ENCODE assay signal across 24 cellular contexts in genomic region chr3:127037423-127037841, GRCh38. TPM values are rescaled to one million over a fixed set of nuclear protein-coding genes. Genes with fewer than 3 reads are reported as not detected.
A peak's percentile ranks its signal among the peaks of the same experiment; 100 is the strongest.
DNase-seq lines count a peak whose midpoint lies in the region; ATAC-seq and TF ChIP-seq lines count a peak whose summit lies in the region.
"Had no signal": no experiment of that assay in that cellular context is flagged by ENCODE, and none has a peak within 500 bp of the region (broad histone marks: within the 10 kb centered on the region; RNA-seq: fewer than 3 reads in every experiment).

No MANE protein-coding gene starts in this region.

- H3K4me3 Mint-ChIP-seq in endothelial cell (ENCODE audit: unreplicated experiment) = no peak overlapping the region
- H3K4me3 Mint-ChIP-seq: activated CD4-positive, alpha-beta T cell treated with anti-CD3 and anti-CD28 coated beads for 36 hours; activated CD8-positive, alpha-beta T cell treated with anti-CD3 and anti-CD28 coated beads, Interleukin-2, amount 10 ng/mL, durations not matched to agents 7 days and 5 days; activated naive CD8-positive, alpha-beta T cell treated with anti-CD3 and anti-CD28 coated beads for 36 hours; dendritic cell treated with granulocyte-macrophage colony-stimulating factor and Interleukin-4, amounts not matched to agents 40 ng/mL and 50 ng/mL, for 4 days had no signal

- ATAC-seq in heart left ventricle = no peak
- no peak for ATAC-seq in lower lobe of right lung
- ATAC-seq in HG02798 (IDR thresholded peaks at IDR 0.05; ENCODE audit: poor library complexity, unreplicated experiment) = no peak
- ATAC-seq in GM21723 (IDR thresholded peaks at IDR 0.05; ENCODE audit: unreplicated experiment) = no peak
- ATAC-seq: activated CD4-positive, alpha-beta T cell treated with anti-CD3 and anti-CD28 coated beads for 36 hours; activated CD8-positive, alpha-beta T cell treated with anti-CD3 and anti-CD28 coated beads, Interleukin-2, amount 10 ng/mL, durations not matched to agents 7 days and 5 days had no signal

- H3K4me1 ChIP-seq in heart left ventricle = no peaks in the 10 kb centered on the region
- no peaks in the 10 kb centered on the region for H3K4me1 ChIP-seq in right atrium auricular region
- H3K4me1 ChIP-seq in lower lobe of right lung = peaks cover 12% of the 10 kb centered on the region
- no peaks in the 10 kb centered on the region for H3K4me1 ChIP-seq in testis

- no peaks in the 10 kb centered on the region for H3K4me1 Mint-ChIP-seq in endothelial cell (ENCODE audit: unreplicated experiment)
- H3K4me1 Mint-ChIP-seq: activated CD4-positive, alpha-beta T cell treated with anti-CD3 and anti-CD28 coated beads for 36 hours; activated naive CD8-positive, alpha-beta T cell treated with anti-CD3 and anti-CD28 coated beads for 36 hours had no signal

- 74 to 90% (median 81%) methylated on average over 8 to 11 of the region's 11 CpGs for WGBS in heart left ventricle, 4 donors
- WGBS in testis, 2 donors = 70 to 71% methylated on average over 5 to 11 of the region's 11 CpGs

- H3K27ac ChIP-seq in heart left ventricle (no peak overlapping the region), right atrium auricular region (no peak overlapping the region), angular gyrus (ENCODE audit: low read depth, low read length) (peak overlapping the region; percentile 7), lower lobe of right lung (no peak overlapping the region), testis (no peak overlapping the region)
- H3K27ac ChIP-seq: BLaER1 had no signal

- intact Hi-C loops in heart left ventricle (cut with DNase I) = no loop called here
- intact Hi-C loops in lower lobe of right lung (cut with DNase I) = no loop called here
- intact Hi-C loops in testis (cut with DNase I; ENCODE audit: low total_unique reads) = no loop called here

- peaks cover 5% of the 10 kb centered on the region for H3K27me3 Mint-ChIP-seq in endothelial cell (ENCODE audit: unreplicated experiment)
- H3K27me3 Mint-ChIP-seq: activated CD4-positive, alpha-beta T cell treated with anti-CD3 and anti-CD28 coated beads for 36 hours; activated naive CD8-positive, alpha-beta T cell treated with anti-CD3 and anti-CD28 coated beads for 36 hours had no signal

- DNase-seq in heart left ventricle = peak in 3 of 5 donors; percentile 22 to 40 (median 24)
- no peak for DNase-seq in right atrium auricular region (ENCODE audit: low spot score)
- DNase-seq in lower lobe of right lung = peak; percentile 39
- DNase-seq in testis = peak; percentile 33
- DNase-seq in endothelial cell (ENCODE audit: low spot score) = no peak
- DNase-seq: ACHN; activated CD4-positive, alpha-beta T cell treated with anti-CD3 and anti-CD28 coated beads for 36 hours; activated CD8-positive, alpha-beta T cell treated with anti-CD3 and anti-CD28 coated beads, Interleukin-2, amount 10 ng/mL, durations not matched to agents 7 days and 5 days; activated naive CD8-positive, alpha-beta T cell treated with anti-CD3 and anti-CD28 coated beads for 36 hours; caudate nucleus; COR-L47; KBM-7; NCI-H1105; NCI-H2029; NCI-H2227 treated with DMSO at 0.1 percent for 48 hours; trophoblast cell had no signal

- peaks cover 0 to 4% (median 0%) of the 10 kb centered on the region in 9 donors for H3K27me3 ChIP-seq in heart left ventricle
- no peaks in the 10 kb centered on the region for H3K27me3 ChIP-seq in right atrium auricular region
- no peaks in the 10 kb centered on the region for H3K27me3 ChIP-seq in lower lobe of right lung (ENCODE audit: low read depth)
- H3K27me3 ChIP-seq in testis = no peaks in the 10 kb centered on the region
- H3K27me3 ChIP-seq: ascending aorta, BLaER1 had no signal

- H3K36me3 ChIP-seq in heart left ventricle (peaks cover 0 to 21% (median 15%) of the 10 kb centered on the region in 9 donors), right atrium auricular region (peaks cover 16% of the 10 kb centered on the region), lower lobe of right lung (peaks cover 22% of the 10 kb centered on the region), testis (ENCODE audit: low read depth, missing control alignments) (no peaks in the 10 kb centered on the region)

- H3K27ac Mint-ChIP-seq in endothelial cell (ENCODE audit: unreplicated experiment) = no peak overlapping the region
- H3K27ac Mint-ChIP-seq: activated CD4-positive, alpha-beta T cell treated with anti-CD3 and anti-CD28 coated beads for 36 hours; activated CD8-positive, alpha-beta T cell treated with anti-CD3 and anti-CD28 coated beads, Interleukin-2, amount 10 ng/mL, durations not matched to agents 7 days and 5 days; activated naive CD8-positive, alpha-beta T cell treated with anti-CD3 and anti-CD28 coated beads for 36 hours; activated T-helper 2 cell treated with anti-CD3 and anti-CD28 coated beads, Interferon-gamma antibody, Interleukin-2, Interleukin-4, amounts not matched to agents 10 μg/mL and 5 μg/mL and 100 μg/mL, durations not matched to agents 14 hours and 24 hours and 36 hours had no signal

- H3K9me3 ChIP-seq in heart left ventricle (no peaks in the 10 kb centered on the region), right atrium auricular region (no peaks in the 10 kb centered on the region), lower lobe of right lung (no peaks in the 10 kb centered on the region), testis (no peaks in the 10 kb centered on the region)
- H3K9me3 ChIP-seq: ascending aorta, BLaER1 had no signal

- peaks cover 10% of the 10 kb centered on the region for H3K36me3 Mint-ChIP-seq in endothelial cell (ENCODE audit: low read depth, unreplicated experiment)
- H3K36me3 Mint-ChIP-seq: activated naive CD8-positive, alpha-beta T cell treated with anti-CD3 and anti-CD28 coated beads for 36 hours had no signal

- TF ChIP-seq POLR2A in heart left ventricle (IDR thresholded peaks at IDR 0.05) (no peak), testis (IDR thresholded peaks at IDR 0.05) (no peak)

- TF ChIP-seq CTCF in heart left ventricle (IDR thresholded peaks at IDR 0.05) = no peak
- TF ChIP-seq CTCF in right atrium auricular region (IDR thresholded peaks at IDR 0.05) = no peak
- TF ChIP-seq CTCF in lower lobe of right lung (IDR thresholded peaks at IDR 0.05) = no peak
- no peak for TF ChIP-seq CTCF in testis (IDR thresholded peaks at IDR 0.05)
- TF ChIP-seq CTCF in endothelial cell (IDR thresholded peaks at IDR 0.05; ENCODE audit: unreplicated experiment) = no peak

- no peaks in the 10 kb centered on the region for H3K9me3 Mint-ChIP-seq in endothelial cell (ENCODE audit: unreplicated experiment)
- H3K9me3 Mint-ChIP-seq: activated naive CD8-positive, alpha-beta T cell treated with anti-CD3 and anti-CD28 coated beads for 36 hours; activated T-helper 2 cell treated with anti-CD3 and anti-CD28 coated beads, Interferon-gamma antibody, Interleukin-2, Interleukin-4, amounts not matched to agents 10 μg/mL and 5 μg/mL and 100 μg/mL, durations not matched to agents 14 hours and 24 hours and 36 hours; dendritic cell treated with granulocyte-macrophage colony-stimulating factor and Interleukin-4, amounts not matched to agents 40 ng/mL and 50 ng/mL, for 4 days had no signal

- no peak overlapping the region for H3K4me3 ChIP-seq in heart left ventricle
- H3K4me3 ChIP-seq in right atrium auricular region = no peak overlapping the region
- H3K4me3 ChIP-seq in lower lobe of right lung = no peak overlapping the region
- no peak overlapping the region for H3K4me3 ChIP-seq in testis
- H3K4me3 ChIP-seq: ascending aorta, BLaER1, lung had no signal

RNA-seq across cellular contexts. Expression of gene PLXNA1, which starts 54.5 kb away (rescaled TPM):
- total RNA-seq in heart left ventricle (10 to 100 TPM; 19.5 to 38.8 (median 29.6) TPM), right atrium auricular region (10 to 100 TPM; 22.9 to 23.3 TPM), lower lobe of right lung (48.1 TPM), testis (10 to 100 TPM; 65.8 to 79.7 TPM), endothelial cell (ENCODE audit: unreplicated experiment) (31.8 TPM)
- polyA plus RNA-seq in heart left ventricle (10 to 100 TPM; 14.6 to 30.4 TPM), testis (ENCODE audit: insufficient read depth, low read depth, low replicate concordance) (29.3 TPM)

Comparison
In these comparisons a context has a peak if more than half of its experiments do, and no peak if none do; other contexts are left out.
1. DNase-seq: peak in heart left ventricle (3 of 5), lower lobe of right lung (single experiment) and testis (single experiment); none in right atrium auricular region (single experiment) and endothelial cell (single experiment).